ENCODE assay signal across 31 cellular contexts in the genomic region with DNA sequence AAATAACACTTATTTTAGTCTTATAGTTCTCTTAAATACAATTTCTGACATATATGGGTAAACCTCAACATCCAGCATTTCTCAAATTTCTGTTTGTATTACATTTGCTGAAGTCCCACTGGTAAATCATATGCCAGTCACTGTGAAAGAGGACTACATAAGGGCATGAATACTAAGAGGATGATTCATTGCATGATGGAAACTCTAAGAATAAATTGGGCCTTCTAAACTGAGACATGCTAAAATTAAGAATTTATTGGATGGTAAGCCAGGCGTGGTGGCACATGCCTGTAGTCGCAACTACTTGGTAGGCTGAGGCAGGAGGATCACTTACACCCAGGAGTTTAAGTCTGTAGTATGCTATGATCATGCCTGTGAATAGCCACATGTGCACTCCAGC. TPM values are rescaled to one million over a fixed set of nuclear protein-coding genes. Genes with fewer than 3 reads are reported as not detected.
DNase-seq lines count a peak whose midpoint lies in the region; ATAC-seq, FAIRE-seq and TF ChIP-seq lines count a peak whose summit lies in the region.
"Had no signal": no experiment of that assay in that cellular context is flagged by ENCODE, and none has a peak within 500 bp of the region (broad histone marks: within the 10 kb centered on the region; RNA-seq: fewer than 3 reads in every experiment).

No MANE protein-coding gene starts in this region.

- no peak for FAIRE-seq in frontal cortex (lab: Jason Lieb, UNC)
- FAIRE-seq: GM12891, H1 had no signal

- CTCF ChIA-PET in activated CD8-positive, alpha-beta T cell treated with anti-CD3 and anti-CD28 coated beads, Interleukin-2, amount 10 ng/mL, durations not matched to agents 7 days and 5 days (lab: Charles Lee), result no interaction called here
- CTCF ChIA-PET in Calu3 (lab: Charles Lee), result no interaction called here

- no peaks in the 10 kb centered on the region for H3K27me3 ChIP-seq in RWPE2 (ENCODE audit: insufficient read depth, poor library complexity, severe bottlenecking)

- POLR2A ChIA-PET in activated CD8-positive, alpha-beta T cell treated with anti-CD3 and anti-CD28 coated beads, Interleukin-2, amount 10 ng/mL, durations not matched to agents 7 days and 5 days (lab: Charles Lee), result no interaction called here

- no peak overlapping the region for H3K27ac ChIP-seq in RWPE2 (ENCODE audit: poor library complexity, severe bottlenecking)
- H3K27ac ChIP-seq: HL-60 had no signal

- DNase-seq in RWPE2 (ENCODE audit: low spot score) (no peak), chondrocyte (ENCODE audit: low spot score) (no peak), myocyte (ENCODE audit: low read depth) (peak; percentile 70), type B pancreatic cell (ENCODE audit: extremely low spot score, unreplicated experiment) (peak; percentile 24), frontal cortex (ENCODE audit: low spot score in 2 of 2) (no peak), Calu3 (no peak)
- DNase-seq in activated CD8-positive, alpha-beta T cell treated with anti-CD3 and anti-CD28 coated beads, Interleukin-2, amount 10 ng/mL, durations not matched to agents 7 days and 5 days, result no peak
- DNase-seq in activated T-helper 2 cell treated with anti-CD3 and anti-CD28 coated beads, Interferon-gamma antibody, Interleukin-2, Interleukin-4, amounts not matched to agents 10 μg/mL and 5 μg/mL and 100 μg/mL, durations not matched to agents 14 hours and 24 hours and 36 hours (ENCODE audit: low spot score), result no peak
- DNase-seq: C1 segment of cervical spinal cord; CD4-positive, alpha-beta memory T cell; COR-L47; DMS 273 treated with DMSO at 0.1 percent for 48 hours; DMS79; GF-D8; HCEC 1CT; Karpas-422; MV-4-11; NCI-H1105; NCI-H1436 treated with DMSO at 0.1 percent for 48 hours; NCI-H1930; NCI-H2107; NCI-H446; NCI-H524 treated with DMSO at 0.1 percent for 48 hours; NCI-H774; NK-92 treated with Interleukin-12 subunit alpha and Interleukin-12 subunit beta, amount 100 ng/mL, for 24 hours; RPMI8226; SHP77 had no signal

- H3K27me3 Mint-ChIP-seq in chondrocyte (ENCODE audit: low read depth), result peaks cover 12% of the 10 kb centered on the region
- no peaks in the 10 kb centered on the region for H3K27me3 Mint-ChIP-seq in type B pancreatic cell
- H3K27me3 Mint-ChIP-seq in activated CD8-positive, alpha-beta T cell treated with anti-CD3 and anti-CD28 coated beads, Interleukin-2, amount 10 ng/mL, durations not matched to agents 7 days and 5 days (ENCODE audit: low read depth), result peaks cover 2% of the 10 kb centered on the region
- no peaks in the 10 kb centered on the region for H3K27me3 Mint-ChIP-seq in activated T-helper 2 cell treated with anti-CD3 and anti-CD28 coated beads, Interferon-gamma antibody, Interleukin-2, Interleukin-4, amounts not matched to agents 10 μg/mL and 5 μg/mL and 100 μg/mL, durations not matched to agents 14 hours and 24 hours and 36 hours (ENCODE audit: low read depth)
- peaks cover 13% of the 10 kb centered on the region for H3K27me3 Mint-ChIP-seq in Calu3 (ENCODE audit: unreplicated experiment)

- no peaks in the 10 kb centered on the region for H3K4me1 ChIP-seq in RWPE2 (ENCODE audit: insufficient read depth, poor library complexity, severe bottlenecking)

- ATAC-seq in RWPE2 (ENCODE audit: low read depth), result peak; percentile 46; the same call in 2 of the 3 replicates
- ATAC-seq in activated CD8-positive, alpha-beta T cell treated with anti-CD3 and anti-CD28 coated beads, Interleukin-2, amount 10 ng/mL, durations not matched to agents 7 days and 5 days, result no peak

- TF ChIP-seq CTCF in RWPE2 (IDR thresholded peaks at IDR 0.05; ENCODE audit: poor library complexity, severe bottlenecking), result no peak
- no peak for TF ChIP-seq CTCF in chondrocyte (IDR thresholded peaks at IDR 0.05)
- TF ChIP-seq CTCF in type B pancreatic cell (conservative IDR thresholded peaks at IDR 0.05), result no peak
- no peak for TF ChIP-seq CTCF in Calu3 (IDR thresholded peaks at IDR 0.05; ENCODE audit: unreplicated experiment)

- no peaks in the 10 kb centered on the region for H3K36me3 ChIP-seq in RWPE2 (ENCODE audit: low read depth)

- peaks cover 8% of the 10 kb centered on the region for H3K9me3 Mint-ChIP-seq in chondrocyte (ENCODE audit: low read depth)
- H3K9me3 Mint-ChIP-seq in type B pancreatic cell, result no peaks in the 10 kb centered on the region
- no peaks in the 10 kb centered on the region for H3K9me3 Mint-ChIP-seq in activated CD8-positive, alpha-beta T cell treated with anti-CD3 and anti-CD28 coated beads, Interleukin-2, amount 10 ng/mL, durations not matched to agents 7 days and 5 days (ENCODE audit: insufficient read depth)
- no peaks in the 10 kb centered on the region for H3K9me3 Mint-ChIP-seq in activated T-helper 2 cell treated with anti-CD3 and anti-CD28 coated beads, Interferon-gamma antibody, Interleukin-2, Interleukin-4, amounts not matched to agents 10 μg/mL and 5 μg/mL and 100 μg/mL, durations not matched to agents 14 hours and 24 hours and 36 hours
- H3K9me3 Mint-ChIP-seq in Calu3 (ENCODE audit: low read depth, unreplicated experiment), result no peaks in the 10 kb centered on the region
- H3K9me3 Mint-ChIP-seq: CD4-positive, alpha-beta memory T cell had no signal

- no peak overlapping the region for H3K4me3 ChIP-seq in RWPE2 (ENCODE audit: severe bottlenecking)

- H3K9me3 ChIP-seq in RWPE2 (ENCODE audit: severe bottlenecking), result no peaks in the 10 kb centered on the region

- H3K4me1 Mint-ChIP-seq in chondrocyte (ENCODE audit: low read depth) (peaks cover 10% of the 10 kb centered on the region), type B pancreatic cell (ENCODE audit: unreplicated experiment) (no peaks in the 10 kb centered on the region), Calu3 (ENCODE audit: low read depth, unreplicated experiment) (no peaks in the 10 kb centered on the region)
- no peaks in the 10 kb centered on the region for H3K4me1 Mint-ChIP-seq in activated CD8-positive, alpha-beta T cell treated with anti-CD3 and anti-CD28 coated beads, Interleukin-2, amount 10 ng/mL, durations not matched to agents 7 days and 5 days (ENCODE audit: low read depth)
- no peaks in the 10 kb centered on the region for H3K4me1 Mint-ChIP-seq in activated T-helper 2 cell treated with anti-CD3 and anti-CD28 coated beads, Interferon-gamma antibody, Interleukin-2, Interleukin-4, amounts not matched to agents 10 μg/mL and 5 μg/mL and 100 μg/mL, durations not matched to agents 14 hours and 24 hours and 36 hours (ENCODE audit: low read depth)
- H3K4me1 Mint-ChIP-seq: CD4-positive, alpha-beta memory T cell had no signal

- no TSS peak for BruUV-seq in Calu3 (replicated peaks; lab: Mats Ljungman, UMichigan)

- H3K36me3 Mint-ChIP-seq in chondrocyte (ENCODE audit: low read depth) (no peaks in the 10 kb centered on the region), type B pancreatic cell (no peaks in the 10 kb centered on the region), Calu3 (ENCODE audit: insufficient read depth, unreplicated experiment) (no peaks in the 10 kb centered on the region)
- H3K36me3 Mint-ChIP-seq in activated CD8-positive, alpha-beta T cell treated with anti-CD3 and anti-CD28 coated beads, Interleukin-2, amount 10 ng/mL, durations not matched to agents 7 days and 5 days (ENCODE audit: low read depth), result no peaks in the 10 kb centered on the region
- H3K36me3 Mint-ChIP-seq in activated T-helper 2 cell treated with anti-CD3 and anti-CD28 coated beads, Interferon-gamma antibody, Interleukin-2, Interleukin-4, amounts not matched to agents 10 μg/mL and 5 μg/mL and 100 μg/mL, durations not matched to agents 14 hours and 24 hours and 36 hours (ENCODE audit: low read depth), result no peaks in the 10 kb centered on the region
- H3K36me3 Mint-ChIP-seq: CD4-positive, alpha-beta memory T cell had no signal

- intact Hi-C loops in activated T-helper 2 cell treated with anti-CD3 and anti-CD28 coated beads, Interferon-gamma antibody, Interleukin-2, Interleukin-4, amounts not matched to agents 10 μg/mL and 5 μg/mL and 100 μg/mL, durations not matched to agents 14 hours and 24 hours and 36 hours (cut with micrococcal nuclease), result no loop called here
- intact Hi-C loops in Calu3 (cut with micrococcal nuclease; ENCODE audit: unreplicated experiment), result loop anchor here (10.0 kb wide), 1 partner anchor 138 kb away; no protein-coding TSS in a partner anchor

- H3K4me3 Mint-ChIP-seq in chondrocyte (ENCODE audit: unreplicated experiment), result no peak overlapping the region
- no peak overlapping the region for H3K4me3 Mint-ChIP-seq in type B pancreatic cell
- H3K4me3 Mint-ChIP-seq in activated CD8-positive, alpha-beta T cell treated with anti-CD3 and anti-CD28 coated beads, Interleukin-2, amount 10 ng/mL, durations not matched to agents 7 days and 5 days, result no peak overlapping the region
- H3K4me3 Mint-ChIP-seq in activated T-helper 2 cell treated with anti-CD3 and anti-CD28 coated beads, Interferon-gamma antibody, Interleukin-2, Interleukin-4, amounts not matched to agents 10 μg/mL and 5 μg/mL and 100 μg/mL, durations not matched to agents 14 hours and 24 hours and 36 hours (ENCODE audit: low read depth), result no peak overlapping the region
- H3K4me3 Mint-ChIP-seq in Calu3 (ENCODE audit: low read depth, unreplicated experiment), result no peak overlapping the region
- H3K4me3 Mint-ChIP-seq: CD4-positive, alpha-beta memory T cell had no signal

- H3K27ac Mint-ChIP-seq in chondrocyte (ENCODE audit: unreplicated experiment) (peak overlapping the region; percentile 84), type B pancreatic cell (no peak overlapping the region), Calu3 (ENCODE audit: unreplicated experiment) (no peak overlapping the region)
- H3K27ac Mint-ChIP-seq in activated CD8-positive, alpha-beta T cell treated with anti-CD3 and anti-CD28 coated beads, Interleukin-2, amount 10 ng/mL, durations not matched to agents 7 days and 5 days, result no peak overlapping the region
- no peak overlapping the region for H3K27ac Mint-ChIP-seq in activated T-helper 2 cell treated with anti-CD3 and anti-CD28 coated beads, Interferon-gamma antibody, Interleukin-2, Interleukin-4, amounts not matched to agents 10 μg/mL and 5 μg/mL and 100 μg/mL, durations not matched to agents 14 hours and 24 hours and 36 hours
- H3K27ac Mint-ChIP-seq: CD4-positive, alpha-beta memory T cell had no signal

RNA-seq across cellular contexts. Expression of a gene that starts 12.1 kb away (rescaled TPM):
- total RNA-seq in chondrocyte, result not detected in 3 replicates
- total RNA-seq in myocyte, result not detected in 2 replicates
- polyA plus RNA-seq in myocyte (2012), result not detected
- not detected in 2 replicates for total RNA-seq in type B pancreatic cell (ENCODE audit: low replicate concordance)
- not detected for total RNA-seq in frontal cortex
- not detected for total RNA-seq in activated CD8-positive, alpha-beta T cell treated with anti-CD3 and anti-CD28 coated beads, Interleukin-2, amount 10 ng/mL, durations not matched to agents 7 days and 5 days
- not detected in 2 replicates for total RNA-seq in activated T-helper 2 cell treated with anti-CD3 and anti-CD28 coated beads, Interferon-gamma antibody, Interleukin-2, Interleukin-4, amounts not matched to agents 10 μg/mL and 5 μg/mL and 100 μg/mL, durations not matched to agents 14 hours and 24 hours and 36 hours
- not detected in 2 replicates for total RNA-seq in Calu3 (2022)
- total RNA-seq: A673; CD4-positive, alpha-beta memory T cell; H1 had no signal
- polyA plus RNA-seq: CD4-positive, alpha-beta memory T cell; H1 had no signal

RNA-seq across cellular contexts. Expression of a gene that starts 22.4 kb away (rescaled TPM):
- total RNA-seq in chondrocyte, result not detected in 3 replicates
- total RNA-seq in myocyte, result not detected in 2 replicates
- not detected for polyA plus RNA-seq in myocyte (2012)
- not detected in 2 replicates for total RNA-seq in type B pancreatic cell (ENCODE audit: low replicate concordance)
- total RNA-seq in frontal cortex, result not detected
- not detected for total RNA-seq in activated CD8-positive, alpha-beta T cell treated with anti-CD3 and anti-CD28 coated beads, Interleukin-2, amount 10 ng/mL, durations not matched to agents 7 days and 5 days
- total RNA-seq in activated T-helper 2 cell treated with anti-CD3 and anti-CD28 coated beads, Interferon-gamma antibody, Interleukin-2, Interleukin-4, amounts not matched to agents 10 μg/mL and 5 μg/mL and 100 μg/mL, durations not matched to agents 14 hours and 24 hours and 36 hours, result not detected in 2 replicates
- total RNA-seq in Calu3 (2022), result not detected in 2 replicates
- total RNA-seq: A673; CD4-positive, alpha-beta memory T cell; H1 had no signal
- polyA plus RNA-seq: CD4-positive, alpha-beta memory T cell; H1 had no signal

RNA-seq across cellular contexts. Expression of a gene that starts 22.5 kb away (rescaled TPM):
- total RNA-seq in chondrocyte (not detected in 3 replicates), myocyte (0.27 and 0.68 TPM in 2 replicates), type B pancreatic cell (ENCODE audit: low replicate concordance) (not detected in 2 replicates), frontal cortex (not detected), Calu3 (2022) (not detected in 2 replicates)
- polyA plus RNA-seq in myocyte (2012), result not detected
- total RNA-seq in activated CD8-positive, alpha-beta T cell treated with anti-CD3 and anti-CD28 coated beads, Interleukin-2, amount 10 ng/mL, durations not matched to agents 7 days and 5 days, result not detected
- not detected in 2 replicates for total RNA-seq in activated T-helper 2 cell treated with anti-CD3 and anti-CD28 coated beads, Interferon-gamma antibody, Interleukin-2, Interleukin-4, amounts not matched to agents 10 μg/mL and 5 μg/mL and 100 μg/mL, durations not matched to agents 14 hours and 24 hours and 36 hours
- total RNA-seq: A673; CD4-positive, alpha-beta memory T cell; H1 had no signal
- polyA plus RNA-seq: CD4-positive, alpha-beta memory T cell had no signal

RNA-seq across cellular contexts. Expression of a gene that starts 46.6 kb away (rescaled TPM):
- total RNA-seq in chondrocyte (not detected in 3 replicates), myocyte (not detected in 2 replicates), type B pancreatic cell (ENCODE audit: low replicate concordance) (not detected in 2 replicates), frontal cortex (not detected), Calu3 (2022) (not detected in 2 replicates)
- polyA plus RNA-seq in myocyte (2012), result not detected
- total RNA-seq in activated CD8-positive, alpha-beta T cell treated with anti-CD3 and anti-CD28 coated beads, Interleukin-2, amount 10 ng/mL, durations not matched to agents 7 days and 5 days, result not detected
- not detected in 2 replicates for total RNA-seq in activated T-helper 2 cell treated with anti-CD3 and anti-CD28 coated beads, Interferon-gamma antibody, Interleukin-2, Interleukin-4, amounts not matched to agents 10 μg/mL and 5 μg/mL and 100 μg/mL, durations not matched to agents 14 hours and 24 hours and 36 hours
- total RNA-seq: A673; CD4-positive, alpha-beta memory T cell; H1 had no signal
- polyA plus RNA-seq: CD4-positive, alpha-beta memory T cell; H1 had no signal

Comparison
In these comparisons a context has a peak if more than half of its experiments do, and no peak if none do; other contexts are left out.
1. DNase-seq: peak in myocyte (single experiment) and type B pancreatic cell (single experiment); none in RWPE2 (single experiment), chondrocyte (single experiment), frontal cortex (0 of 2), activated CD8-positive, alpha-beta T cell treated with anti-CD3 and anti-CD28 coated beads, Interleukin-2, amount 10 ng/mL, durations not matched to agents 7 days and 5 days (single experiment), activated T-helper 2 cell treated with anti-CD3 and anti-CD28 coated beads, Interferon-gamma antibody, Interleukin-2, Interleukin-4, amounts not matched to agents 10 μg/mL and 5 μg/mL and 100 μg/mL, durations not matched to agents 14 hours and 24 hours and 36 hours (single experiment) and Calu3 (single experiment).